ENCODE assay signal across 36 cellular contexts in the genomic region with DNA sequence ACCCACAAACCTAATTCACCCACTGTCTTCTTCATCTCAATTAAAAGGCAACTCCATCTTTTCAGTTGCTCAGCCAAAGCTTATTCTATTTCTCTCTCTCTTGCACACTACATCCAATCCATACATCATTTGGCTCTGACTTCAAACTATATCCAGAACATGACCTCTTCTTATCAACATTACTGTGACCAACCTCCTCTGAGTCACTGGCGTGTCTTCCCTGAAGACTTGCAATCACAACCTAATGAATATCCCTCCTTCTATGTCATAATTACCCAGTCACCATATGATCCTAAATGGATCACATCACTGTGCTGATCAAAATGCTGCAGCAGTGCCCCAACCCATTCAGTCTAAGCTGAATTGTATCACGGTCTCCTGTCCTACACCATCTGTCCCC. TPM values are rescaled to one million over a fixed set of nuclear protein-coding genes. Genes with fewer than 3 reads are reported as not detected.
"Had no signal": no experiment of that assay in that cellular context is flagged by ENCODE, and none has a peak within 500 bp of the region (broad histone marks: within the 10 kb centered on the region; RNA-seq: fewer than 3 reads in every experiment).

No MANE protein-coding gene starts in this region.

- H3K4me3 ChIP-seq: heart left ventricle, left ventricle myocardium inferior, lung, mucosa of descending colon, thoracic aorta, vagina had no signal

- H3K4me1 Mint-ChIP-seq: activated naive CD4-positive, alpha-beta T cell treated with anti-CD3 and anti-CD28 coated beads, Interleukin-2, amount 10 ng/mL, durations not matched to agents 7 days and 5 days; activated naive CD8-positive, alpha-beta T cell treated with anti-CD3 and anti-CD28 coated beads, Interleukin-2, amount 10 ng/mL, durations not matched to agents 7 days and 5 days had no signal

- H3K27ac Mint-ChIP-seq: activated naive CD4-positive, alpha-beta T cell treated with anti-CD3 and anti-CD28 coated beads, Interleukin-2, amount 10 ng/mL, durations not matched to agents 7 days and 5 days; activated naive CD8-positive, alpha-beta T cell treated with anti-CD3 and anti-CD28 coated beads, Interleukin-2, amount 10 ng/mL, durations not matched to agents 7 days and 5 days; activated T-helper 1 cell treated with anti-CD3 and anti-CD28 coated beads, Interleukin-12 subunit alpha, Interleukin-12 subunit beta, Interleukin-2, Interleukin-4 antibody, amounts not matched to agents 30 ng/mL and 10 ng/mL and 1 ng/mL, durations not matched to agents 14 hours and 24 hours and 36 hours; dendritic cell treated with granulocyte-macrophage colony-stimulating factor and Interleukin-4, amounts not matched to agents 40 ng/mL and 50 ng/mL, for 4 days; nephron; T-helper 2 cell treated with Interferon-gamma antibody and Interleukin-4, amounts not matched to agents 5 μg/mL and 100 μg/mL, for 36 hours; type B pancreatic cell had no signal

- H3K36me3 Mint-ChIP-seq: activated naive CD4-positive, alpha-beta T cell treated with anti-CD3 and anti-CD28 coated beads, Interleukin-2, amount 10 ng/mL, durations not matched to agents 7 days and 5 days; activated naive CD8-positive, alpha-beta T cell treated with anti-CD3 and anti-CD28 coated beads, Interleukin-2, amount 10 ng/mL, durations not matched to agents 7 days and 5 days; type B pancreatic cell had no signal

- H3K36me3 ChIP-seq: heart left ventricle, left ventricle myocardium inferior, thoracic aorta, vagina, WERI-Rb-1 had no signal

- ATAC-seq: activated CD4-positive, CD25-positive, alpha-beta regulatory T cell treated with anti-CD3 and anti-CD28 coated beads, Interleukin-2, amount 50 U/mL, for 24 hours; heart left ventricle; mucosa of descending colon; right cardiac atrium had no signal

- DNase-seq: activated CD4-positive, alpha-beta T cell treated with anti-CD3 and anti-CD28 coated beads for 48 hours; activated CD4-positive, alpha-beta T cell treated with anti-CD3 and anti-CD28 coated beads, Interleukin-2, amount 50 U/mL, for 48 hours; activated CD8-positive, alpha-beta memory T cell treated with anti-CD3 and anti-CD28 coated beads, Interleukin-2, amount 50 U/mL, for 4 hours; activated effector memory CD4-positive, alpha-beta T cell treated with anti-CD3 and anti-CD28 coated beads, Interleukin-2, amount 50 U/mL, for 16 hours; activated naive CD4-positive, alpha-beta T cell treated with anti-CD3 and anti-CD28 coated beads, Interleukin-2, amount 10 ng/mL, durations not matched to agents 7 days and 5 days; activated naive CD8-positive, alpha-beta T cell treated with anti-CD3 and anti-CD28 coated beads, Interleukin-2, amount 10 ng/mL, durations not matched to agents 7 days and 5 days; activated T-cell treated with anti-CD3 and anti-CD28 coated beads, Interleukin-2, amount 50 U/mL, for 1 hour; amniotic stem cell; central memory CD4-positive, alpha-beta T cell; effector CD4-positive, alpha-beta T cell; heart left ventricle; hypothalamus; left ventricle myocardium inferior; mucosa of descending colon; posterior cingulate gyrus; right cardiac atrium; stimulated activated CD4-positive, alpha-beta T cell treated with anti-CD3 and anti-CD28 coated beads, Interleukin-2, amount 100 ng/mL, for 48 hours; stimulated activated naive CD4-positive, alpha-beta T cell treated with Interleukin-2 at 50 U/mL for 16 hours; T-helper 1 cell; WERI-Rb-1 had no signal

- H3K9me3 Mint-ChIP-seq: activated naive CD4-positive, alpha-beta T cell treated with anti-CD3 and anti-CD28 coated beads, Interleukin-2, amount 10 ng/mL, durations not matched to agents 7 days and 5 days; activated naive CD8-positive, alpha-beta T cell treated with anti-CD3 and anti-CD28 coated beads, Interleukin-2, amount 10 ng/mL, durations not matched to agents 7 days and 5 days; activated T-helper 1 cell treated with anti-CD3 and anti-CD28 coated beads, Interleukin-12 subunit alpha, Interleukin-12 subunit beta, Interleukin-2, Interleukin-4 antibody, amounts not matched to agents 30 ng/mL and 10 ng/mL and 1 ng/mL, durations not matched to agents 14 hours and 24 hours and 36 hours; T-helper 2 cell treated with Interferon-gamma antibody and Interleukin-4, amounts not matched to agents 5 μg/mL and 100 μg/mL, for 36 hours; type B pancreatic cell had no signal

- H3K27ac ChIP-seq: epithelial cell of prostate, heart left ventricle, left ventricle myocardium inferior, thoracic aorta, vagina, WERI-Rb-1 had no signal

- H3K27me3 Mint-ChIP-seq: activated naive CD4-positive, alpha-beta T cell treated with anti-CD3 and anti-CD28 coated beads, Interleukin-2, amount 10 ng/mL, durations not matched to agents 7 days and 5 days; activated naive CD8-positive, alpha-beta T cell treated with anti-CD3 and anti-CD28 coated beads, Interleukin-2, amount 10 ng/mL, durations not matched to agents 7 days and 5 days; dendritic cell treated with granulocyte-macrophage colony-stimulating factor and Interleukin-4, amounts not matched to agents 40 ng/mL and 50 ng/mL, for 4 days; type B pancreatic cell had no signal

- H3K9me3 ChIP-seq: heart left ventricle, mucosa of descending colon, thoracic aorta, vagina had no signal

- H3K27me3 ChIP-seq: heart left ventricle, vagina had no signal

- H3K4me3 Mint-ChIP-seq: activated naive CD4-positive, alpha-beta T cell treated with anti-CD3 and anti-CD28 coated beads, Interleukin-2, amount 10 ng/mL, durations not matched to agents 7 days and 5 days; activated naive CD8-positive, alpha-beta T cell treated with anti-CD3 and anti-CD28 coated beads, Interleukin-2, amount 10 ng/mL, durations not matched to agents 7 days and 5 days; activated T-helper 1 cell treated with anti-CD3 and anti-CD28 coated beads, Interleukin-12 subunit alpha, Interleukin-12 subunit beta, Interleukin-2, Interleukin-4 antibody, amounts not matched to agents 30 ng/mL and 10 ng/mL and 1 ng/mL, durations not matched to agents 14 hours and 24 hours and 36 hours; dendritic cell treated with granulocyte-macrophage colony-stimulating factor and Interleukin-4, amounts not matched to agents 40 ng/mL and 50 ng/mL, for 4 days; nephron; T-helper 2 cell treated with Interferon-gamma antibody and Interleukin-4, amounts not matched to agents 5 μg/mL and 100 μg/mL, for 36 hours; type B pancreatic cell had no signal

RNA-seq across cellular contexts. Expression of a gene that starts 22.6 kb away (rescaled TPM):
- total RNA-seq: activated CD8-positive, alpha-beta memory T cell treated with anti-CD3 and anti-CD28 coated beads for 36 hours; activated naive CD8-positive, alpha-beta T cell treated with anti-CD3 and anti-CD28 coated beads, Interleukin-2, amount 10 ng/mL, durations not matched to agents 7 days and 5 days; activated T-helper 1 cell treated with anti-CD3 and anti-CD28 coated beads, Interleukin-12 subunit alpha, Interleukin-12 subunit beta, Interleukin-2, Interleukin-4 antibody, amounts not matched to agents 30 ng/mL and 10 ng/mL and 1 ng/mL, durations not matched to agents 14 hours and 24 hours and 36 hours; astrocyte; fibroblast of villous mesenchyme; heart left ventricle; left ventricle myocardium inferior; lung; mesenteric fat pad; myocyte; osteoblast; right cardiac atrium; thoracic aorta; vagina had no signal
- polyA plus RNA-seq: heart left ventricle, lung, right cardiac atrium had no signal
